In genomic region chr5:128630078-128630575, GRCh38 we compare ENCODE assay signal across 30 cellular contexts.
"Had no signal": no experiment of that assay in that cellular context is flagged by ENCODE, and none has a peak within 500 bp of the region (broad histone marks: within the 10 kb centered on the region; RNA-seq: fewer than 3 reads in every experiment).

No MANE protein-coding gene starts in this region.

- H3K36me3 ChIP-seq: ovary, right lobe of liver, sigmoid colon, suprapubic skin, tibial artery, transverse colon, upper lobe of right lung, uterus had no signal

- H3K9me3 ChIP-seq: ovary, psoas muscle, right lobe of liver, sigmoid colon, suprapubic skin, testis, tibial artery, transverse colon, upper lobe of right lung, uterus had no signal

- H3K4me3 Mint-ChIP-seq: naive thymus-derived CD8-positive, alpha-beta T cell; natural killer cell treated with Interleukin-12 subunit alpha and Interleukin-12 subunit beta and Interleukin-15 and Interleukin-18, amount 100 ng/mL, for 72 hours; nephron progenitor cell; neural crest cell; stimulated activated memory B cell treated with anti-CD40 and anti-IgM and Interleukin-4, amounts not matched to agents 10 μg/mL and 1 μg/mL and 100 μg/mL, for 72 hours; stimulated activated naive CD8-positive, alpha-beta T cell treated with anti-CD3 and anti-CD28 coated beads, Interleukin-15, amount 100 ng/mL, for 72 hours; type B pancreatic cell had no signal

- H3K9ac ChIP-seq: parathyroid adenoma had no signal

- H3K4me1 Mint-ChIP-seq: naive thymus-derived CD8-positive, alpha-beta T cell; neural crest cell; stimulated activated memory B cell treated with anti-CD40 and anti-IgM and Interleukin-4, amounts not matched to agents 10 μg/mL and 1 μg/mL and 100 μg/mL, for 72 hours; stimulated activated naive CD8-positive, alpha-beta T cell treated with anti-CD3 and anti-CD28 coated beads, Interleukin-15, amount 100 ng/mL, for 72 hours had no signal

- H3K4me1 ChIP-seq: parathyroid adenoma, psoas muscle, right lobe of liver, sigmoid colon, suprapubic skin, testis, tibial artery, transverse colon, upper lobe of right lung, uterus had no signal

- H3K79me2 ChIP-seq: parathyroid adenoma had no signal

- ATAC-seq: naive thymus-derived CD8-positive, alpha-beta T cell; natural killer cell treated with Interleukin-12 subunit alpha and Interleukin-12 subunit beta and Interleukin-15 and Interleukin-18, amount 100 ng/mL, for 72 hours; psoas muscle; right cardiac atrium; right lobe of liver; stimulated activated memory B cell treated with anti-CD40 and anti-IgM and Interleukin-4, amounts not matched to agents 10 μg/mL and 1 μg/mL and 100 μg/mL, for 72 hours; stimulated activated naive CD8-positive, alpha-beta T cell treated with anti-CD3 and anti-CD28 coated beads, Interleukin-15, amount 100 ng/mL, for 72 hours; stimulated activated naive CD8-positive, alpha-beta T cell treated with anti-CD3 and anti-CD28 coated beads, Interleukin-15, Interleukin-2, amounts not matched to agents 100 U/mL and 50 U/mL, for 24 hours; upper lobe of right lung had no signal

- DNase-seq: naive thymus-derived CD8-positive, alpha-beta T cell; nephron progenitor cell; occipital lobe; ovary; posterior cingulate gyrus; psoas muscle; right cardiac atrium; right lobe of liver; sigmoid colon; small intestine; stimulated activated CD4-positive, alpha-beta T cell treated with anti-CD3 and anti-CD28 coated beads, Interleukin-15, amount 100 ng/mL, for 24 hours; stimulated activated CD4-positive, alpha-beta T cell treated with anti-CD3 and anti-CD28 coated beads, Interleukin-2, amount 100 ng/mL, for 24 hours; stimulated activated CD4-positive, alpha-beta T cell treated with anti-CD3 and anti-CD28 coated beads, Interleukin-2, amount 100 ng/mL, for 48 hours; stimulated activated CD4-positive, alpha-beta T cell treated with anti-CD3 and anti-CD28 coated beads, Interleukin-4, amount 100 ng/mL, for 24 hours; stimulated activated naive CD4-positive, alpha-beta T cell; stimulated activated naive CD8-positive, alpha-beta T cell treated with anti-CD3 and anti-CD28 coated beads, Interleukin-15, amount 100 ng/mL, for 72 hours; stimulated activated naive CD8-positive, alpha-beta T cell treated with anti-CD3 and anti-CD28 coated beads, Interleukin-15, Interleukin-2, amounts not matched to agents 100 U/mL and 50 U/mL, for 24 hours; substantia nigra; testis; tibial artery; transverse colon; upper lobe of right lung; uterus had no signal

- H3K9me3 Mint-ChIP-seq: nephron progenitor cell; neural crest cell; stimulated activated naive CD8-positive, alpha-beta T cell treated with anti-CD3 and anti-CD28 coated beads, Interleukin-15, amount 100 ng/mL, for 72 hours had no signal

- H3K4me3 ChIP-seq: ovary, psoas muscle, right lobe of liver, sigmoid colon, suprapubic skin, testis, tibial artery, transverse colon, upper lobe of right lung, uterus had no signal

- H3K27ac ChIP-seq: ovary, parathyroid adenoma, psoas muscle, right lobe of liver, sigmoid colon, suprapubic skin, testis, tibial artery, transverse colon, upper lobe of right lung, uterus had no signal

- H3K27ac Mint-ChIP-seq: naive thymus-derived CD8-positive, alpha-beta T cell; natural killer cell treated with Interleukin-12 subunit alpha and Interleukin-12 subunit beta and Interleukin-15 and Interleukin-18, amount 100 ng/mL, for 72 hours; nephron progenitor cell; progenitor cell of endocrine pancreas; stimulated activated memory B cell treated with anti-CD40 and anti-IgM and Interleukin-4, amounts not matched to agents 10 μg/mL and 1 μg/mL and 100 μg/mL, for 72 hours; stimulated activated naive CD8-positive, alpha-beta T cell treated with anti-CD3 and anti-CD28 coated beads, Interleukin-15, amount 100 ng/mL, for 72 hours; type B pancreatic cell had no signal

- H2AFZ ChIP-seq: parathyroid adenoma had no signal

- H3K36me3 Mint-ChIP-seq: naive thymus-derived CD8-positive, alpha-beta T cell; natural killer cell treated with Interleukin-12 subunit alpha and Interleukin-12 subunit beta and Interleukin-15 and Interleukin-18, amount 100 ng/mL, for 72 hours; stimulated activated memory B cell treated with anti-CD40 and anti-IgM and Interleukin-4, amounts not matched to agents 10 μg/mL and 1 μg/mL and 100 μg/mL, for 72 hours; type B pancreatic cell had no signal

- H3K27me3 ChIP-seq: ovary, right lobe of liver, sigmoid colon, testis, tibial artery, transverse colon, upper lobe of right lung, uterus had no signal
